In genomic region chr9:93432964-93433363, GRCh38 we compare ENCODE assay signal across 20 cellular contexts.
"Had no signal": no experiment of that assay in that cellular context is flagged by ENCODE, and none has a peak within 500 bp of the region (broad histone marks: within the 10 kb centered on the region; RNA-seq: fewer than 3 reads in every experiment).

No MANE protein-coding gene starts in this region.

- H3K9me3 ChIP-seq: SJCRH30 had no signal

- H3K36me3 ChIP-seq: SJCRH30 had no signal

- H3K27ac ChIP-seq: SJCRH30 had no signal

- ATAC-seq: SK-N-SH treated with all-trans-retinoic acid at 6 μM for 48 hours had no signal

- DNase-seq: KBM-7, MV-4-11, NCI-H1048, NCI-H1105, NCI-H1417, NCI-H1436 treated with DMSO at 0.1 percent for 48 hours, NCI-H1694, NCI-H187 treated with DMSO at 0.1 percent for 48 hours, NCI-H2029 treated with DMSO at 0.1 percent for 48 hours, NCI-H2171 treated with DMSO at 0.1 percent for 48 hours, NCI-H345, NCI-H524, NCI-H526 treated with DMSO at 0.1 percent for 48 hours, NCI-H748 treated with DMSO at 0.1 percent for 48 hours, Right ventricle myocardium superior, RPMI8226, SJCRH30, T-helper 1 cell had no signal

- H3K4me3 ChIP-seq: SJCRH30 had no signal

- FAIRE-seq: RCC 7860 had no signal

- H3K27me3 ChIP-seq: SJCRH30 had no signal

- H3K4me1 ChIP-seq: SJCRH30 had no signal
